Comparison of ENCODE assay signal across 1 cellular context in the genomic region with DNA sequence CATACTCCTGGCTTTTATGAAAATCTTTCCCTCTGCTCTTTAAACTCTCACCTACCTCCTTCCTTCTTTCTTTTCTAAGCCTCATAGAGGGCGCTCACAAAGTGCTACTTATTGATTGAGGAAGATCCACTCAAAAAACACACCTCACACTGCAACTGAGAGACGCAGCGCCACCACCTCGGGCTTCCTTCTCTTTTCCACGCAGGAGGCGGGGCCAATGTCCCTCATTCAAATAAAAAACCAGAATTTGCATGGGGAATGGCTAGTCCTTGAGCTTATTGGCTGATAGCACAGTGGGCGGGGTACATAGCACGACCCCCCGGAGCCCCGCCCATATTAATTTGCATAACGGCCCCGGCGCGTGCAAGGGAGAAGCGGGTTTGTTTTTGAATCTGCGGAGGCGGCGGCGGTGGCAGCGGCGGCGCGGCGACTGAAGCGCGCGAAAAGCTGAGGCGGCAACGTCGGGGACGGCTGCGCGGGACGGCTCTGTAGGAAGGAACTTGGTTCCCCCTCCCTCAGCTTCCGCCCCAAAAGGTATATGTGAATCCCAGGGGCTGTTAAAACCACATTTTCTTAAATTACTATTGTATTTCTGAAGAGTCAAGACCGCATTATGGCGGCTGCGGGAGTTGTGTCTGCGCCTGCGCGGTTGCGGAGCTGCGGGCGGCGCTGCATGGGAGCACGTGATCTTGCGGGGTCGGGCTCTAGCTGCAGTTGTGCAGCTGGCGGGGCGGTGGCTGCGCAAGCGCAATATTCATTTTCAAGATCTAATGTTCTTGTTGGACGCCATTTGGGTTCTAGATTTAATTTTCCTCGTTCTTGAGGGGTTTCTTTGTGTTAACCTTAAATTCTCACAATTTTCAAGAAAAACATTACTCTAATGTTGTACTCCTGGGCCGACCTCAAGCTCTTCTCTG.
A peak's percentile ranks its signal among the peaks of the same experiment; 100 is the strongest.
TF ChIP-seq lines count a peak whose summit lies in the region.

A gene with protein sequence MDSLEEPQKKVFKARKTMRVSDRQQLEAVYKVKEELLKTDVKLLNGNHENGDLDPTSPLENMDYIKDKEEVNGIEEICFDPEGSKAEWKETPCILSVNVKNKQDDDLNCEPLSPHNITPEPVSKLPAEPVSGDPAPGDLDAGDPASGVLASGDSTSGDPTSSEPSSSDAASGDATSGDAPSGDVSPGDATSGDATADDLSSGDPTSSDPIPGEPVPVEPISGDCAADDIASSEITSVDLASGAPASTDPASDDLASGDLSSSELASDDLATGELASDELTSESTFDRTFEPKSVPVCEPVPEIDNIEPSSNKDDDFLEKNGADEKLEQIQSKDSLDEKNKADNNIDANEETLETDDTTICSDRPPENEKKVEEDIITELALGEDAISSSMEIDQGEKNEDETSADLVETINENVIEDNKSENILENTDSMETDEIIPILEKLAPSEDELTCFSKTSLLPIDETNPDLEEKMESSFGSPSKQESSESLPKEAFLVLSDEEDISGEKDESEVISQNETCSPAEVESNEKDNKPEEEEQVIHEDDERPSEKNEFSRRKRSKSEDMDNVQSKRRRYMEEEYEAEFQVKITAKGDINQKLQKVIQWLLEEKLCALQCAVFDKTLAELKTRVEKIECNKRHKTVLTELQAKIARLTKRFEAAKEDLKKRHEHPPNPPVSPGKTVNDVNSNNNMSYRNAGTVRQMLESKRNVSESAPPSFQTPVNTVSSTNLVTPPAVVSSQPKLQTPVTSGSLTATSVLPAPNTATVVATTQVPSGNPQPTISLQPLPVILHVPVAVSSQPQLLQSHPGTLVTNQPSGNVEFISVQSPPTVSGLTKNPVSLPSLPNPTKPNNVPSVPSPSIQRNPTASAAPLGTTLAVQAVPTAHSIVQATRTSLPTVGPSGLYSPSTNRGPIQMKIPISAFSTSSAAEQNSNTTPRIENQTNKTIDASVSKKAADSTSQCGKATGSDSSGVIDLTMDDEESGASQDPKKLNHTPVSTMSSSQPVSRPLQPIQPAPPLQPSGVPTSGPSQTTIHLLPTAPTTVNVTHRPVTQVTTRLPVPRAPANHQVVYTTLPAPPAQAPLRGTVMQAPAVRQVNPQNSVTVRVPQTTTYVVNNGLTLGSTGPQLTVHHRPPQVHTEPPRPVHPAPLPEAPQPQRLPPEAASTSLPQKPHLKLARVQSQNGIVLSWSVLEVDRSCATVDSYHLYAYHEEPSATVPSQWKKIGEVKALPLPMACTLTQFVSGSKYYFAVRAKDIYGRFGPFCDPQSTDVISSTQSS (plus strand): TSS at position 389 of the 917 bp plus-strand sequence. CDS start 58,234 bp downstream, outside the sequence.

TF ChIP-seq in HepG2, 621 proteins besides CTCF, POLR2A, EP300 and RAD21 (continued from another document and continues in another):
- TF ChIP-seq, protein P1, sequence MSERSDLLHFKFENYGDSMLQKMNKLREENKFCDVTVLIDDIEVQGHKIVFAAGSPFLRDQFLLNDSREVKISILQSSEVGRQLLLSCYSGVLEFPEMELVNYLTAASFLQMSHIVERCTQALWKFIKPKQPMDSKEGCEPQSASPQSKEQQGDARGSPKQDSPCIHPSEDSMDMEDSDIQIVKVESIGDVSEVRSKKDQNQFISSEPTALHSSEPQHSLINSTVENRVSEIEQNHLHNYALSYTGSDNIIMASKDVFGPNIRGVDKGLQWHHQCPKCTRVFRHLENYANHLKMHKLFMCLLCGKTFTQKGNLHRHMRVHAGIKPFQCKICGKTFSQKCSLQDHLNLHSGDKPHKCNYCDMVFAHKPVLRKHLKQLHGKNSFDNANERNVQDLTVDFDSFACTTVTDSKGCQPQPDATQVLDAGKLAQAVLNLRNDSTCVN (CRISPR knock-in tag; IDR thresholded peaks at IDR 0.05; ENCODE audit: borderline replicate concordance), result peak; percentile 68; the same call in 1 of the 2 replicates
- TF ChIP-seq, protein P2, sequence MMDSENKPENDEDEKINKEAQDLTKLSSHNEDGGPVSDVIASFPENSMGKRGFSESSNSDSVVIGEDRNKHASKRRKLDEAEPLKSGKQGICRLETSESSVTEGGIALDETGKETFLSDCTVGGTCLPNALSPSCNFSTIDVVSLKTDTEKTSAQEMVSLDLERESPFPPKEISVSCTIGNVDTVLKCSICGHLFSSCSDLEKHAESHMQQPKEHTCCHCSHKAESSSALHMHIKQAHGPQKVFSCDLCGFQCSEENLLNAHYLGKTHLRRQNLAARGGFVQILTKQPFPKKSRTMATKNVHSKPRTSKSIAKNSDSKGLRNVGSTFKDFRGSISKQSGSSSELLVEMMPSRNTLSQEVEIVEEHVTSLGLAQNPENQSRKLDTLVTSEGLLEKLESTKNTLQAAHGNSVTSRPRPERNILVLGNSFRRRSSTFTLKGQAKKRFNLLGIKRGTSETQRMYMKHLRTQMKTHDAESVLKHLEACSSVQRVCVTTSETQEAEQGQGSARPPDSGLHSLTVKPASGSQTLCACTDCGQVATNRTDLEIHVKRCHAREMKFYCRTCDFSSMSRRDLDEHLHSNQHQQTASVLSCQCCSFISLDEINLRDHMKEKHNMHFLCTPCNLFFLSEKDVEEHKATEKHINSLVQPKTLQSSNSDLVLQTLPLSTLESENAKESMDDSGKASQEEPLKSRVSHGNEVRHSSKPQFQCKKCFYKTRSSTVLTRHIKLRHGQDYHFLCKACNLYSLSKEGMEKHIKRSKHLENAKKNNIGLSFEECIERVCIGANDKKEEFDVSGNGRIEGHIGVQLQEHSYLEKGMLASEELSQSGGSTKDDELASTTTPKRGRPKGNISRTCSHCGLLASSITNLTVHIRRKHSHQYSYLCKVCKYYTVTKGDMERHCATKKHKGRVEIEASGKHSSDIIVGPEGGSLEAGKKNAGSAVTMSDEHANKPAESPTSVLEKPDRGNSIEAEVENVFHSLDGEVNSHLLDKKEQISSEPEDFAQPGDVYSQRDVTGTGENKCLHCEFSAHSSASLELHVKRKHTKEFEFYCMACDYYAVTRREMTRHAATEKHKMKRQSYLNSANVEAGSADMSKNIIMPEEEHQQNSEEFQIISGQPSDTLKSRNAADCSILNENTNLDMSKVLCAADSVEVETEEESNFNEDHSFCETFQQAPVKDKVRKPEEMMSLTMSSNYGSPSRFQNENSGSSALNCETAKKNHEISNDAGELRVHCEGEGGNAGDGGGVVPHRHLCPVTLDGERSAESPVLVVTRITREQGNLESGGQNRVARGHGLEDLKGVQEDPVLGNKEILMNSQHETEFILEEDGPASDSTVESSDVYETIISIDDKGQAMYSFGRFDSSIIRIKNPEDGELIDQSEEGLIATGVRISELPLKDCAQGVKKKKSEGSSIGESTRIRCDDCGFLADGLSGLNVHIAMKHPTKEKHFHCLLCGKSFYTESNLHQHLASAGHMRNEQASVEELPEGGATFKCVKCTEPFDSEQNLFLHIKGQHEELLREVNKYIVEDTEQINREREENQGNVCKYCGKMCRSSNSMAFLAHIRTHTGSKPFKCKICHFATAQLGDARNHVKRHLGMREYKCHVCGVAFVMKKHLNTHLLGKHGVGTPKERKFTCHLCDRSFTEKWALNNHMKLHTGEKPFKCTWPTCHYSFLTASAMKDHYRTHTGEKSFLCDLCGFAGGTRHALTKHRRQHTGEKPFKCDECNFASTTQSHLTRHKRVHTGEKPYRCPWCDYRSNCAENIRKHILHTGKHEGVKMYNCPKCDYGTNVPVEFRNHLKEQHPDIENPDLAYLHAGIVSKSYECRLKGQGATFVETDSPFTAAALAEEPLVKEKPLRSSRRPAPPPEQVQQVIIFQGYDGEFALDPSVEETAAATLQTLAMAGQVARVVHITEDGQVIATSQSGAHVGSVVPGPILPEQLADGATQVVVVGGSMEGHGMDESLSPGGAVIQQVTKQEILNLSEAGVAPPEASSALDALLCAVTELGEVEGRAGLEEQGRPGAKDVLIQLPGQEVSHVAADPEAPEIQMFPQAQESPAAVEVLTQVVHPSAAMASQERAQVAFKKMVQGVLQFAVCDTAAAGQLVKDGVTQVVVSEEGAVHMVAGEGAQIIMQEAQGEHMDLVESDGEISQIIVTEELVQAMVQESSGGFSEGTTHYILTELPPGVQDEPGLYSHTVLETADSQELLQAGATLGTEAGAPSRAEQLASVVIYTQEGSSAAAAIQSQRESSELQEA (CRISPR knock-in tag; IDR thresholded peaks at IDR 0.05; ENCODE audit: not compliant biosample characterization), result no peak
- TF ChIP-seq, protein P3, sequence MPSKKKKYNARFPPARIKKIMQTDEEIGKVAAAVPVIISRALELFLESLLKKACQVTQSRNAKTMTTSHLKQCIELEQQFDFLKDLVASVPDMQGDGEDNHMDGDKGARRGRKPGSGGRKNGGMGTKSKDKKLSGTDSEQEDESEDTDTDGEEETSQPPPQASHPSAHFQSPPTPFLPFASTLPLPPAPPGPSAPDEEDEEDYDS (CRISPR knock-in tag; IDR thresholded peaks at IDR 0.05), result no peak
- TF ChIP-seq ZSCAN21 (CRISPR knock-in tag; IDR thresholded peaks at IDR 0.05; ENCODE audit: borderline replicate concordance) (no peak), ATM (IDR thresholded peaks at IDR 0.05; ENCODE audit: borderline replicate concordance) (no peak), REXO4 (CRISPR knock-in tag; IDR thresholded peaks at IDR 0.05; ENCODE audit: borderline replicate concordance) (no peak), NFIB (CRISPR knock-in tag; IDR thresholded peaks at IDR 0.05; ENCODE audit: borderline replicate concordance) (no peak), PCBP1 (IDR thresholded peaks at IDR 0.05; ENCODE audit: borderline replicate concordance, low read depth, low read length) (no peak), NCOR1 (IDR thresholded peaks at IDR 0.05; ENCODE audit: borderline replicate concordance, low read length) (no peak), MIER3 (CRISPR knock-in tag; IDR thresholded peaks at IDR 0.05; ENCODE audit: borderline replicate concordance) (no peak), RBM22 (optimal IDR thresholded peaks at IDR 0.05; ENCODE audit: low read length) (no peak), ZNF567 (CRISPR knock-in tag; IDR thresholded peaks at IDR 0.05; ENCODE audit: borderline replicate concordance) (no peak), ZNF720 (CRISPR knock-in tag; IDR thresholded peaks at IDR 0.05) (no peak), ZFP62 (CRISPR knock-in tag; IDR thresholded peaks at IDR 0.05) (no peak), ZNF644 (CRISPR knock-in tag; IDR thresholded peaks at IDR 0.05; ENCODE audit: low read depth) (no peak), ZC3H13 (CRISPR knock-in tag; IDR thresholded peaks at IDR 0.05) (no peak), RBAK (CRISPR knock-in tag; IDR thresholded peaks at IDR 0.05) (no peak), RAD51 (IDR thresholded peaks at IDR 0.05; ENCODE audit: borderline replicate concordance) (peak; percentile 34; the same call in 1 of the 2 replicates), U2AF2 (IDR thresholded peaks at IDR 0.05; ENCODE audit: low read depth, low read length) (no peak), FLYWCH1 (CRISPR knock-in tag; IDR thresholded peaks at IDR 0.05) (no peak), CREB1 (IDR thresholded peaks at IDR 0.05) (no peak), CREB1 (CRISPR knock-in tag; IDR thresholded peaks at IDR 0.05) (no peak)
- TF ChIP-seq, protein P4, sequence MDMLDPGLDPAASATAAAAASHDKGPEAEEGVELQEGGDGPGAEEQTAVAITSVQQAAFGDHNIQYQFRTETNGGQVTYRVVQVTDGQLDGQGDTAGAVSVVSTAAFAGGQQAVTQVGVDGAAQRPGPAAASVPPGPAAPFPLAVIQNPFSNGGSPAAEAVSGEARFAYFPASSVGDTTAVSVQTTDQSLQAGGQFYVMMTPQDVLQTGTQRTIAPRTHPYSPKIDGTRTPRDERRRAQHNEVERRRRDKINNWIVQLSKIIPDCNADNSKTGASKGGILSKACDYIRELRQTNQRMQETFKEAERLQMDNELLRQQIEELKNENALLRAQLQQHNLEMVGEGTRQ (IDR thresholded peaks at IDR 0.05; ENCODE audit: low read depth, low read length), result peak; percentile 34; the same call in 1 of the 2 replicates
- TF ChIP-seq, protein P4 (CRISPR knock-in tag; IDR thresholded peaks at IDR 0.05; ENCODE audit: borderline replicate concordance), result peak; percentile 73; the same call in 1 of the 2 replicates
- TF ChIP-seq, protein P5, sequence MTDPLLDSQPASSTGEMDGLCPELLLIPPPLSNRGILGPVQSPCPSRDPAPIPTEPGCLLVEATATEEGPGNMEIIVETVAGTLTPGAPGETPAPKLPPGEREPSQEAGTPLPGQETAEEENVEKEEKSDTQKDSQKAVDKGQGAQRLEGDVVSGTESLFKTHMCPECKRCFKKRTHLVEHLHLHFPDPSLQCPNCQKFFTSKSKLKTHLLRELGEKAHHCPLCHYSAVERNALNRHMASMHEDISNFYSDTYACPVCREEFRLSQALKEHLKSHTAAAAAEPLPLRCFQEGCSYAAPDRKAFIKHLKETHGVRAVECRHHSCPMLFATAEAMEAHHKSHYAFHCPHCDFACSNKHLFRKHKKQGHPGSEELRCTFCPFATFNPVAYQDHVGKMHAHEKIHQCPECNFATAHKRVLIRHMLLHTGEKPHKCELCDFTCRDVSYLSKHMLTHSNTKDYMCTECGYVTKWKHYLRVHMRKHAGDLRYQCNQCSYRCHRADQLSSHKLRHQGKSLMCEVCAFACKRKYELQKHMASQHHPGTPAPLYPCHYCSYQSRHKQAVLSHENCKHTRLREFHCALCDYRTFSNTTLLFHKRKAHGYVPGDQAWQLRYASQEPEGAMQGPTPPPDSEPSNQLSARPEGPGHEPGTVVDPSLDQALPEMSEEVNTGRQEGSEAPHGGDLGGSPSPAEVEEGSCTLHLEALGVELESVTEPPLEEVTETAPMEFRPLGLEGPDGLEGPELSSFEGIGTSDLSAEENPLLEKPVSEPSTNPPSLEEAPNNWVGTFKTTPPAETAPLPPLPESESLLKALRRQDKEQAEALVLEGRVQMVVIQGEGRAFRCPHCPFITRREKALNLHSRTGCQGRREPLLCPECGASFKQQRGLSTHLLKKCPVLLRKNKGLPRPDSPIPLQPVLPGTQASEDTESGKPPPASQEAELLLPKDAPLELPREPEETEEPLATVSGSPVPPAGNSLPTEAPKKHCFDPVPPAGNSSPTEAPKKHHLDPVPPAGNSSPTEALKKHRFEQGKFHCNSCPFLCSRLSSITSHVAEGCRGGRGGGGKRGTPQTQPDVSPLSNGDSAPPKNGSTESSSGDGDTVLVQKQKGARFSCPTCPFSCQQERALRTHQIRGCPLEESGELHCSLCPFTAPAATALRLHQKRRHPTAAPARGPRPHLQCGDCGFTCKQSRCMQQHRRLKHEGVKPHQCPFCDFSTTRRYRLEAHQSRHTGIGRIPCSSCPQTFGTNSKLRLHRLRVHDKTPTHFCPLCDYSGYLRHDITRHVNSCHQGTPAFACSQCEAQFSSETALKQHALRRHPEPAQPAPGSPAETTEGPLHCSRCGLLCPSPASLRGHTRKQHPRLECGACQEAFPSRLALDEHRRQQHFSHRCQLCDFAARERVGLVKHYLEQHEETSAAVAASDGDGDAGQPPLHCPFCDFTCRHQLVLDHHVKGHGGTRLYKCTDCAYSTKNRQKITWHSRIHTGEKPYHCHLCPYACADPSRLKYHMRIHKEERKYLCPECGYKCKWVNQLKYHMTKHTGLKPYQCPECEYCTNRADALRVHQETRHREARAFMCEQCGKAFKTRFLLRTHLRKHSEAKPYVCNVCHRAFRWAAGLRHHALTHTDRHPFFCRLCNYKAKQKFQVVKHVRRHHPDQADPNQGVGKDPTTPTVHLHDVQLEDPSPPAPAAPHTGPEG (CRISPR knock-in tag; IDR thresholded peaks at IDR 0.05), result no peak
- TF ChIP-seq, protein P6, sequence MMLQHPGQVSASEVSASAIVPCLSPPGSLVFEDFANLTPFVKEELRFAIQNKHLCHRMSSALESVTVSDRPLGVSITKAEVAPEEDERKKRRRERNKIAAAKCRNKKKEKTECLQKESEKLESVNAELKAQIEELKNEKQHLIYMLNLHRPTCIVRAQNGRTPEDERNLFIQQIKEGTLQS (CRISPR knock-in tag; IDR thresholded peaks at IDR 0.05), result no peak
- TF ChIP-seq, protein P7, sequence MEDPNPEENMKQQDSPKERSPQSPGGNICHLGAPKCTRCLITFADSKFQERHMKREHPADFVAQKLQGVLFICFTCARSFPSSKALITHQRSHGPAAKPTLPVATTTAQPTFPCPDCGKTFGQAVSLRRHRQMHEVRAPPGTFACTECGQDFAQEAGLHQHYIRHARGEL (CRISPR knock-in tag; IDR thresholded peaks at IDR 0.05), result no peak
